Comparison of ENCODE assay signal across 19 cellular contexts in genomic region chr17:12282056-12282455, GRCh38.
DNase-seq lines count a peak whose midpoint lies in the region; ATAC-seq and TF ChIP-seq lines count a peak whose summit lies in the region.
"Had no signal": no experiment of that assay in that cellular context is flagged by ENCODE, and none has a peak within 500 bp of the region (broad histone marks: within the 10 kb centered on the region; RNA-seq: fewer than 3 reads in every experiment).

No MANE protein-coding gene starts in this region.

- H3K4me3 ChIP-seq in AG10803 (ENCODE audit: low read length) (no peak overlapping the region), IMR-90 (ENCODE audit: insufficient read depth, low read depth, low read length) (no peak overlapping the region)

- H3K4me1 ChIP-seq in IMR-90 (ENCODE audit: control insufficient read depth, insufficient read depth, low read length): no peaks in the 10 kb centered on the region; the same call in 1 of the 2 replicates

- POLR2A ChIA-PET in IMR-90 (lab: Charles Lee; ENCODE audit: unreplicated experiment): no interaction called here
- POLR2A ChIA-PET in MCF 10A (lab: Yijun Ruan, JAX): no interaction called here

- CTCF ChIA-PET in IMR-90 (lab: Yijun Ruan, JAX) (interaction anchor here (0.6 kb wide), 1 partner anchor 155 kb away, joined by 3 read pairs; no protein-coding TSS in a partner anchor), MCF 10A (lab: Yijun Ruan, JAX) (no interaction called here)

- peak; percentile 36 for DNase-seq in AG10803 (ENCODE audit: low read depth)
- DNase-seq in IMR-90: peak; percentile 90
- DNase-seq in chondrocyte (ENCODE audit: low spot score): no peak
- DNase-seq in kidney glomerular epithelial cell (lab: John Stamatoyannopoulos, UW): peak; percentile 75
- no peak for DNase-seq in left ventricle myocardium superior
- DNase-seq in mucosa of gallbladder (ENCODE audit: low spot score): no peak
- no peak for DNase-seq in MCF 10A (ENCODE audit: unreplicated experiment)
- DNase-seq: activated B cell treated with CpG ODN at 0.5 μM for 24 hours; anterior cingulate cortex; DMS 273 treated with DMSO at 0.1 percent for 48 hours; effector CD4-positive, alpha-beta T cell; mammary epithelial cell; NCI-H1105 treated with DMSO at 0.1 percent for 48 hours; NCI-H2171; NCI-H82; T-helper 1 cell had no signal

- peak overlapping the region; percentile 83 for H2BK20ac ChIP-seq in IMR-90 (ENCODE audit: low read depth, low read length)

- peak overlapping the region in 1 of 2 experiments; percentile 13; a peak in 1 of 4 replicates for H4K8ac ChIP-seq in IMR-90 (ENCODE audit: low read depth in 2 of 2, low read length in 2 of 2)

- TF ChIP-seq CTCF in AG10803 (conservative IDR thresholded peaks at IDR 0.05; ENCODE audit: low read length) (no peak), IMR-90 (conservative IDR thresholded peaks at IDR 0.05; ENCODE audit: low read depth, low read length) (no peak), chondrocyte (IDR thresholded peaks at IDR 0.05) (no peak), MCF 10A (IDR thresholded peaks at IDR 0.05; ENCODE audit: unreplicated experiment) (no peak)

- H3K4ac ChIP-seq in IMR-90 (ENCODE audit: low read depth, low read length): peak overlapping the region; percentile 66; the same call in 1 of the 2 replicates

- dilution Hi-C loops in IMR-90 (cut with HindIII; ENCODE audit: low sequenced_read_pairs, unreplicated experiment): no loop called here

- ATAC-seq in IMR-90 (ENCODE audit: low read depth) (peak; percentile 98), HG02763 (IDR thresholded peaks at IDR 0.05; ENCODE audit: unreplicated experiment) (no peak), left ventricle myocardium superior (no peak)

- in situ Hi-C loops in IMR-90 (cut with MboI; ENCODE audit: low sequenced_read_pairs): no loop called here

- no peak overlapping the region for H3K23ac ChIP-seq in IMR-90 (ENCODE audit: low read depth, low read length)

- H3K18ac ChIP-seq in IMR-90 (ENCODE audit: low read depth, low read length): no peak overlapping the region; the same call in 1 of the 2 replicates

- no peak overlapping the region for H3K27ac ChIP-seq in IMR-90 (ENCODE audit: insufficient read depth, low read length)

- H3K9me3 Mint-ChIP-seq in chondrocyte (ENCODE audit: low read depth): peaks cover 4% of the 10 kb centered on the region
- H3K9me3 Mint-ChIP-seq in MCF 10A (ENCODE audit: unreplicated experiment): peaks cover 7% of the 10 kb centered on the region
- H3K9me3 Mint-ChIP-seq: activated B cell treated with CpG ODN at 0.5 μM for 24 hours, nephron had no signal

- H4K5ac ChIP-seq in IMR-90 (ENCODE audit: low read depth, low read length): no peak overlapping the region

- H2BK15ac ChIP-seq in IMR-90 (ENCODE audit: low read depth, low read length): no peak overlapping the region

- H2AK5ac ChIP-seq in IMR-90 (ENCODE audit: low read depth, low read length): peak overlapping the region; percentile 57

- no peaks in the 10 kb centered on the region for H4K20me1 ChIP-seq in IMR-90 (ENCODE audit: insufficient read depth, low read length)

- BruUV-seq in IMR-90 (replicated peaks; lab: Mats Ljungman, UMichigan) (no TSS peak), MCF 10A (replicated peaks; lab: Mats Ljungman, UMichigan) (no TSS peak)

- H3K9me1 ChIP-seq in IMR-90 (ENCODE audit: insufficient read depth, low read length): no peaks in the 10 kb centered on the region

- no peak overlapping the region for H3K9ac ChIP-seq in IMR-90 (ENCODE audit: low read depth, low read length)

- H3K56ac ChIP-seq in IMR-90 (ENCODE audit: extremely low read depth, insufficient read depth, low read length): no peak overlapping the region

- H3K27ac Mint-ChIP-seq in chondrocyte (ENCODE audit: unreplicated experiment) (peak overlapping the region; percentile 76), MCF 10A (ENCODE audit: low read depth, unreplicated experiment) (no peak overlapping the region)
- H3K27ac Mint-ChIP-seq: activated B cell treated with CpG ODN at 0.5 μM for 24 hours; nephron; stimulated activated naive CD8-positive, alpha-beta T cell treated with anti-CD3 and anti-CD28 coated beads, Interleukin-15, Interleukin-2, amounts not matched to agents 100 ng/mL and 50 ng/mL, for 24 hours had no signal

- no peak overlapping the region for H3K4me2 ChIP-seq in IMR-90 (ENCODE audit: low read depth, low read length)

- H3K4me1 Mint-ChIP-seq in chondrocyte (ENCODE audit: low read depth): peaks cover 34% of the 10 kb centered on the region
- H3K4me1 Mint-ChIP-seq in MCF 10A (ENCODE audit: insufficient read depth, unreplicated experiment): peaks cover 21% of the 10 kb centered on the region
- H3K4me1 Mint-ChIP-seq: activated B cell treated with CpG ODN at 0.5 μM for 24 hours, nephron had no signal

- H3K36me3 Mint-ChIP-seq in chondrocyte (ENCODE audit: low read depth): no peaks in the 10 kb centered on the region
- H3K36me3 Mint-ChIP-seq in MCF 10A (ENCODE audit: insufficient read depth, unreplicated experiment): peaks cover under 1% of the 10 kb centered on the region

- TF ChIP-seq RAD21 in IMR-90 (IDR thresholded peaks at IDR 0.05; ENCODE audit: low read length): no peak

- H3K36me3 ChIP-seq in IMR-90 (ENCODE audit: control insufficient read depth, insufficient read depth, low read length): no peaks in the 10 kb centered on the region

- no peak overlapping the region for H4K91ac ChIP-seq in IMR-90 (ENCODE audit: insufficient read depth, low read depth, low read length)

- TF ChIP-seq POLR2A in IMR-90 (IDR thresholded peaks at IDR 0.05; ENCODE audit: low read depth, low read length): no peak

- intact Hi-C loops in IMR-90 (cut with micrococcal nuclease) (loop anchor here (5.0 kb wide), 1 partner anchor 135 kb away; no protein-coding TSS in a partner anchor), left ventricle myocardium superior (cut with micrococcal nuclease) (no loop called here), MCF 10A (cut with micrococcal nuclease) (no loop called here)

- no peak overlapping the region for H2AK9ac ChIP-seq in IMR-90 (replicated peaks; ENCODE audit: low read depth, low read length, poor library complexity)

- no peaks in the 10 kb centered on the region for H3K9me3 ChIP-seq in IMR-90 (ENCODE audit: control insufficient read depth, insufficient read depth, low read length)

- no CpG with 5 or more reads among the region's 1 CpG for WGBS in IMR-90 (ENCODE audit: extremely low coverage in 2 of 2, insufficient read length in 1 of 2), 2 experiments

- H3K27me3 Mint-ChIP-seq in chondrocyte (ENCODE audit: low read depth): no peaks in the 10 kb centered on the region
- no peaks in the 10 kb centered on the region for H3K27me3 Mint-ChIP-seq in MCF 10A (ENCODE audit: insufficient read depth, unreplicated experiment)
- H3K27me3 Mint-ChIP-seq: activated B cell treated with CpG ODN at 0.5 μM for 24 hours; stimulated activated naive CD8-positive, alpha-beta T cell treated with anti-CD3 and anti-CD28 coated beads, Interleukin-15, Interleukin-2, amounts not matched to agents 100 ng/mL and 50 ng/mL, for 24 hours had no signal

- H3K4me3 Mint-ChIP-seq in chondrocyte (ENCODE audit: unreplicated experiment) (no peak overlapping the region), MCF 10A (ENCODE audit: unreplicated experiment) (no peak overlapping the region)
- H3K4me3 Mint-ChIP-seq: activated B cell treated with CpG ODN at 0.5 μM for 24 hours; nephron; stimulated activated naive CD8-positive, alpha-beta T cell treated with anti-CD3 and anti-CD28 coated beads, Interleukin-15, Interleukin-2, amounts not matched to agents 100 ng/mL and 50 ng/mL, for 24 hours had no signal

- no peaks in the 10 kb centered on the region for H3K79me1 ChIP-seq in IMR-90 (ENCODE audit: low read depth in 1 of 2, low read length in 2 of 2)

- peak overlapping the region; percentile 78 for H2BK120ac ChIP-seq in IMR-90 (ENCODE audit: low read depth, low read length)

- no peak overlapping the region for H3K14ac ChIP-seq in IMR-90 (replicated peaks; ENCODE audit: low read depth, low read length)

- H2AFZ ChIP-seq in IMR-90 (replicated peaks; ENCODE audit: low read length, poor library complexity): no peak overlapping the region

- H3K27me3 ChIP-seq in IMR-90 (ENCODE audit: control insufficient read depth, insufficient read depth, low read length): no peaks in the 10 kb centered on the region

- H2BK5ac ChIP-seq in IMR-90 (ENCODE audit: low read depth, low read length, poor library complexity, severe bottlenecking): peak overlapping the region; percentile 66

TF ChIP-seq in IMR-90, 13 proteins besides CTCF, POLR2A, EP300 and RAD21:
- TF ChIP-seq MAFK (IDR thresholded peaks at IDR 0.05; ENCODE audit: low read depth, low read length) (no peak), FOS (IDR thresholded peaks at IDR 0.05; ENCODE audit: low read depth, low read length) (peak; percentile 43; the same call in 1 of the 2 replicates), BHLHE40 (IDR thresholded peaks at IDR 0.05; ENCODE audit: low read depth, low read length) (0 out of 2 replicates have a peak, but pooled peaks have one; percentile 22), NFE2L2 (IDR thresholded peaks at IDR 0.05; ENCODE audit: low read depth, low read length) (no peak), ELK1 (IDR thresholded peaks at IDR 0.05; ENCODE audit: borderline replicate concordance, low read depth, low read length) (no peak)

Comparison
In these comparisons a context has a peak if more than half of its experiments do, and no peak if none do; other contexts are left out.
1. DNase-seq: peak in AG10803 (single experiment), IMR-90 (single experiment) and kidney glomerular epithelial cell (single experiment); none in chondrocyte (single experiment), left ventricle myocardium superior (single experiment), mucosa of gallbladder (single experiment) and MCF 10A (single experiment).